8 cellular contexts compared by ENCODE assay signal in genomic region chr6:11770546-11771466, GRCh38. TPM values are rescaled to one million over a fixed set of nuclear protein-coding genes. Genes with fewer than 3 reads are reported as not detected.
DNase-seq lines count a peak whose midpoint lies in the region; ATAC-seq, FAIRE-seq and TF ChIP-seq lines count a peak whose summit lies in the region.

No MANE protein-coding gene starts in this region.

- H3K27ac Mint-ChIP-seq in T-helper 17 cell: no peak overlapping the region
- H3K27ac Mint-ChIP-seq in progenitor cell of endocrine pancreas: peak overlapping the region; percentile 65
- H3K27ac Mint-ChIP-seq in activated naive CD8-positive, alpha-beta T cell treated with anti-CD3 and anti-CD28 coated beads for 36 hours: no peak overlapping the region
- no peak overlapping the region for H3K27ac Mint-ChIP-seq in CD4-positive, alpha-beta T cell

- H3K9me3 Mint-ChIP-seq in progenitor cell of endocrine pancreas (ENCODE audit: low read depth): no peaks in the 10 kb centered on the region
- H3K9me3 Mint-ChIP-seq in activated naive CD8-positive, alpha-beta T cell treated with anti-CD3 and anti-CD28 coated beads for 36 hours: no peaks in the 10 kb centered on the region
- no peaks in the 10 kb centered on the region for H3K9me3 Mint-ChIP-seq in CD4-positive, alpha-beta T cell

- H3K27me3 Mint-ChIP-seq in T-helper 17 cell (peaks cover 30% of the 10 kb centered on the region), progenitor cell of endocrine pancreas (peaks cover 17% of the 10 kb centered on the region)
- H3K27me3 Mint-ChIP-seq in activated naive CD8-positive, alpha-beta T cell treated with anti-CD3 and anti-CD28 coated beads for 36 hours: no peaks in the 10 kb centered on the region
- H3K27me3 Mint-ChIP-seq in CD4-positive, alpha-beta T cell: no peaks in the 10 kb centered on the region

- TF ChIP-seq POLR2A in H54 (IDR thresholded peaks at IDR 0.05; ENCODE audit: low read depth, low read length): peak; percentile 32; the same call in 1 of the 2 replicates

- H3K4me1 Mint-ChIP-seq in T-helper 17 cell (peaks cover 3% of the 10 kb centered on the region), progenitor cell of endocrine pancreas (ENCODE audit: low read depth) (peaks cover 15% of the 10 kb centered on the region)
- H3K4me1 Mint-ChIP-seq in activated naive CD8-positive, alpha-beta T cell treated with anti-CD3 and anti-CD28 coated beads for 36 hours: peaks cover 18% of the 10 kb centered on the region
- H3K4me1 Mint-ChIP-seq in CD4-positive, alpha-beta T cell (ENCODE audit: low read depth): no peaks in the 10 kb centered on the region

- intact Hi-C loops in Right ventricle myocardium inferior (cut with DNase I): no loop called here
- intact Hi-C loops in CD4-positive, alpha-beta T cell (cut with DNase I, micrococcal nuclease): no loop called here

- DNase-seq in H54 (ENCODE audit: insufficient read length, low spot score): peak; percentile 80
- no peak for DNase-seq in T-helper 17 cell
- peak; percentile 94 for DNase-seq in Right ventricle myocardium inferior (ENCODE audit: missing footprints)
- DNase-seq in progenitor cell of endocrine pancreas (ENCODE audit: low spot score, unreplicated experiment): no peak
- no peak for DNase-seq in activated naive CD8-positive, alpha-beta T cell treated with anti-CD3 and anti-CD28 coated beads for 36 hours
- no peak for DNase-seq in CD4-positive, alpha-beta T cell
- DNase-seq in stimulated activated CD4-positive, alpha-beta T cell treated with anti-CD3 and anti-CD28 coated beads, Interleukin-12 subunit alpha, Interleukin-12 subunit beta, amount 100 ng/mL, for 4 hours: no peak
- DNase-seq in NCI-H2196 (lab: John Stamatoyannopoulos, UW; ENCODE audit: unreplicated experiment): no peak

- peak; percentile 18 for ATAC-seq in T-helper 17 cell
- peak; percentile 99 for ATAC-seq in Right ventricle myocardium inferior
- no peak for ATAC-seq in CD4-positive, alpha-beta T cell (ENCODE audit: poor library complexity)

- H3K27ac ChIP-seq in CD4-positive, alpha-beta T cell (ENCODE audit: low read depth, low read length): no peak overlapping the region

- no peaks in the 10 kb centered on the region for H3K9me3 ChIP-seq in T-helper 17 cell (ENCODE audit: control insufficient read depth, low read length, poor library complexity, severe bottlenecking)
- no peaks in the 10 kb centered on the region for H3K9me3 ChIP-seq in CD4-positive, alpha-beta T cell (ENCODE audit: control insufficient read depth, low read length)

- TF ChIP-seq CTCF in progenitor cell of endocrine pancreas (IDR thresholded peaks at IDR 0.05; ENCODE audit: unreplicated experiment): no peak
- no peak for TF ChIP-seq CTCF in CD4-positive, alpha-beta T cell (IDR thresholded peaks at IDR 0.05)

- H3K27me3 ChIP-seq in CD4-positive, alpha-beta T cell (ENCODE audit: control insufficient read depth, insufficient read depth, low read length): no peaks in the 10 kb centered on the region

- H3K4me3 Mint-ChIP-seq in T-helper 17 cell (no peak overlapping the region), progenitor cell of endocrine pancreas (ENCODE audit: low read depth) (no peak overlapping the region)
- H3K4me3 Mint-ChIP-seq in activated naive CD8-positive, alpha-beta T cell treated with anti-CD3 and anti-CD28 coated beads for 36 hours: no peak overlapping the region
- no peak overlapping the region for H3K4me3 Mint-ChIP-seq in CD4-positive, alpha-beta T cell

- CTCF ChIA-PET in CD4-positive, alpha-beta T cell (lab: Charles Lee): no interaction called here

- FAIRE-seq in H54 (lab: Jason Lieb, UNC): peak; percentile 69

- H3K36me3 Mint-ChIP-seq in T-helper 17 cell (ENCODE audit: low read depth): peaks cover 4% of the 10 kb centered on the region
- H3K36me3 Mint-ChIP-seq in progenitor cell of endocrine pancreas (ENCODE audit: insufficient read depth): no peaks in the 10 kb centered on the region
- no peaks in the 10 kb centered on the region for H3K36me3 Mint-ChIP-seq in activated naive CD8-positive, alpha-beta T cell treated with anti-CD3 and anti-CD28 coated beads for 36 hours
- no peaks in the 10 kb centered on the region for H3K36me3 Mint-ChIP-seq in CD4-positive, alpha-beta T cell (ENCODE audit: low read depth)

- POLR2A ChIA-PET in CD4-positive, alpha-beta T cell (lab: Charles Lee): no interaction called here

RNA-seq across cellular contexts. Expression of gene ADTRP, which starts 7.8 kb away (rescaled TPM):
- total RNA-seq in T-helper 17 cell (10 to 100 TPM; 24.6 to 43.4 TPM), Right ventricle myocardium inferior (not detected), progenitor cell of endocrine pancreas (not detected in 2 replicates)
- 10 to 100 TPM; 29.1 to 31.5 TPM for total RNA-seq in activated naive CD8-positive, alpha-beta T cell treated with anti-CD3 and anti-CD28 coated beads for 36 hours
- 10 to 100 TPM; 14.3 to 15.2 TPM for total RNA-seq in CD4-positive, alpha-beta T cell

Comparison
In these comparisons a context has a peak if more than half of its experiments do, and no peak if none do; other contexts are left out.
1. DNase-seq: peak in H54 (single experiment) and Right ventricle myocardium inferior (single experiment); none in T-helper 17 cell (0 of 3), progenitor cell of endocrine pancreas (single experiment), activated naive CD8-positive, alpha-beta T cell treated with anti-CD3 and anti-CD28 coated beads for 36 hours (single experiment), CD4-positive, alpha-beta T cell (0 of 10), stimulated activated CD4-positive, alpha-beta T cell treated with anti-CD3 and anti-CD28 coated beads, Interleukin-12 subunit alpha, Interleukin-12 subunit beta, amount 100 ng/mL, for 4 hours (single experiment) and NCI-H2196 (single experiment).
2. RNA of gene ADTRP, which starts 7.8 kb away (total RNA-seq): 24.6 to 43.4 TPM in T-helper 17 cell, 29.1 to 31.5 TPM in activated naive CD8-positive, alpha-beta T cell treated with anti-CD3 and anti-CD28 coated beads for 36 hours and 14.3 to 15.2 TPM in CD4-positive, alpha-beta T cell; not detected in Right ventricle myocardium inferior (single experiment) and not detected in progenitor cell of endocrine pancreas; every median in the first group is over 10 times any median in the second.